11 cellular contexts compared by ENCODE assay signal in genomic region chr2:86223098-86223681, GRCh38. TPM values are rescaled to one million over a fixed set of nuclear protein-coding genes. Genes with fewer than 3 reads are reported as not detected.
DNase-seq lines count a peak whose midpoint lies in the region; ATAC-seq and TF ChIP-seq lines count a peak whose summit lies in the region.
"Had no signal": no experiment of that assay in that cellular context is flagged by ENCODE, and none has a peak within 500 bp of the region (broad histone marks: within the 10 kb centered on the region; RNA-seq: fewer than 3 reads in every experiment).

No MANE protein-coding gene starts in this region.

- DNase-seq in GM23248 (peak; percentile 76), astrocyte of the hippocampus (ENCODE audit: low read depth, low spot score) (peak; percentile 75), right atrium auricular region (ENCODE audit: low spot score) (peak; percentile 77), psoas muscle (peak; percentile 50 to 71), DMS53 (lab: John Stamatoyannopoulos, UW) (no peak), NOMO-1 (lab: John Stamatoyannopoulos, UW; ENCODE audit: unreplicated experiment in 2 of 2) (no peak), HuH-7.5 (ENCODE audit: low spot score) (no peak)
- DNase-seq in activated naive CD4-positive, alpha-beta T cell treated with anti-CD3 and anti-CD28 coated beads for 36 hours: no peak
- DNase-seq: dermis blood vessel endothelial cell, DND-41, small intestine had no signal

- peak overlapping the region; percentile 18; the same call in 1 of the 2 replicates for H3K9ac ChIP-seq in GM23248

- H3K4me1 ChIP-seq in GM23248 (ENCODE audit: insufficient read depth) (peaks cover 20% of the 10 kb centered on the region), right atrium auricular region (peaks cover 0 to 51% of the 10 kb centered on the region in 2 donors), psoas muscle (peaks cover 43% of the 10 kb centered on the region)

- H3K4me1 Mint-ChIP-seq in activated naive CD4-positive, alpha-beta T cell treated with anti-CD3 and anti-CD28 coated beads for 36 hours (ENCODE audit: low read depth): peaks cover 12% of the 10 kb centered on the region

- H3K36me3 ChIP-seq in GM23248 (ENCODE audit: low read depth) (no peaks in the 10 kb centered on the region), right atrium auricular region (no peaks in the 10 kb centered on the region), psoas muscle (ENCODE audit: insufficient read depth in 1 of 2, low read depth in 1 of 2) (no peaks in the 10 kb centered on the region)

- no peaks in the 10 kb centered on the region for H4K20me1 ChIP-seq in GM23248 (ENCODE audit: insufficient read depth)

- CTCF ChIA-PET in activated naive CD4-positive, alpha-beta T cell treated with anti-CD3 and anti-CD28 coated beads for 36 hours (lab: Charles Lee): interaction anchor here (0.7 to 3.3 kb wide), 2 partner anchors 72 to 145 kb away, joined by 3 to 44 read pairs; no protein-coding TSS in a partner anchor

- WGBS in GM23248 (ENCODE audit: low coverage in 1 of 2, low lambda C conversion rate in 2 of 2, missing lambda C conversion rate in 2 of 2), 2 experiments: 12 to 21% methylated on average over 7 to 8 of the region's 8 CpGs
- WGBS in psoas muscle, 3 donors: 19 to 24% (median 22%) methylated on average over 8 of the region's 8 CpGs

- no peak overlapping the region for H3K4me3 Mint-ChIP-seq in activated naive CD4-positive, alpha-beta T cell treated with anti-CD3 and anti-CD28 coated beads for 36 hours

- no peaks in the 10 kb centered on the region for H3K9me3 ChIP-seq in GM23248 (ENCODE audit: low read depth)
- no peaks in the 10 kb centered on the region for H3K9me3 ChIP-seq in right atrium auricular region
- H3K9me3 ChIP-seq in psoas muscle: no peaks in the 10 kb centered on the region

- no peak for TF ChIP-seq CTCF in right atrium auricular region (IDR thresholded peaks at IDR 0.05)
- TF ChIP-seq CTCF in psoas muscle (IDR thresholded peaks at IDR 0.05): no peak

- H3K27me3 ChIP-seq in GM23248 (replicated peaks; ENCODE audit: insufficient read depth): no peaks in the 10 kb centered on the region
- no peaks in the 10 kb centered on the region for H3K27me3 ChIP-seq in right atrium auricular region
- H3K27me3 ChIP-seq in psoas muscle (ENCODE audit: insufficient read depth in 3 of 3, low read length in 2 of 3): no peaks in the 10 kb centered on the region

- no peaks in the 10 kb centered on the region for H3K9me3 Mint-ChIP-seq in activated naive CD4-positive, alpha-beta T cell treated with anti-CD3 and anti-CD28 coated beads for 36 hours

- peaks cover 12% of the 10 kb centered on the region; the same call in 1 of the 2 replicates for H3F3A ChIP-seq in GM23248 (ENCODE audit: insufficient read depth)

- no peak overlapping the region for H3K27ac Mint-ChIP-seq in activated naive CD4-positive, alpha-beta T cell treated with anti-CD3 and anti-CD28 coated beads for 36 hours

- no peaks in the 10 kb centered on the region for H3K9me2 ChIP-seq in GM23248 (ENCODE audit: insufficient read depth)

- H3K27ac ChIP-seq in GM23248: peak overlapping the region; percentile 20; the same call in 1 of the 2 replicates
- H3K27ac ChIP-seq in right atrium auricular region: peak overlapping the region; percentile 89 to 92
- H3K27ac ChIP-seq in psoas muscle: peak overlapping the region; percentile 89

- in situ Hi-C loops in GM23248 (cut with MboI): loop anchor here (10.0 kb wide), 1 partner anchor 152 kb away; no protein-coding TSS in a partner anchor

- H3K27me3 Mint-ChIP-seq in activated naive CD4-positive, alpha-beta T cell treated with anti-CD3 and anti-CD28 coated beads for 36 hours (ENCODE audit: low read depth): no peaks in the 10 kb centered on the region

- intact Hi-C loops in psoas muscle (cut with DNase I): loop anchor here (2.0 to 10.0 kb wide), 3 partner anchors 74 to 392 kb away; no protein-coding TSS in a partner anchor
- intact Hi-C loops in activated naive CD4-positive, alpha-beta T cell treated with anti-CD3 and anti-CD28 coated beads for 36 hours (cut with micrococcal nuclease): loop anchor here (5.0 kb wide), 1 partner anchor 399 kb away; the partner anchor contains the start of gene RNF103

- peak overlapping the region; percentile 24 for H3K4me2 ChIP-seq in GM23248 (ENCODE audit: unreplicated experiment)

- no peaks in the 10 kb centered on the region for H3K79me2 ChIP-seq in GM23248 (ENCODE audit: insufficient read depth)

- ATAC-seq in psoas muscle: peak; percentile 44 to 69 (median 56)

- no peak overlapping the region for H3K4me3 ChIP-seq in GM23248
- no peak overlapping the region for H3K4me3 ChIP-seq in right atrium auricular region
- H3K4me3 ChIP-seq in psoas muscle: no peak overlapping the region

- H2AFZ ChIP-seq in GM23248: peak overlapping the region; percentile 55

- no peaks in the 10 kb centered on the region for H3K36me3 Mint-ChIP-seq in activated naive CD4-positive, alpha-beta T cell treated with anti-CD3 and anti-CD28 coated beads for 36 hours (ENCODE audit: low read depth)

RNA-seq across cellular contexts. Expression of gene MRPL35, which starts 23.9 kb away (rescaled TPM):
- total RNA-seq in GM23248 (2014; rRNA removed; shearing (Covaris generic)): 17.3 and 18.9 TPM in 2 replicates
- 45.2 and 46.2 TPM in 2 replicates for polyA plus RNA-seq in GM23248 (2016; fragmentation: Nextera tagmentation; extraction: Ambion mirVana)
- total RNA-seq in right atrium auricular region: 10 to 100 TPM; 36.0 to 53.5 TPM
- 10 to 100 TPM; 39.7 to 67.4 (median 47.9) TPM for total RNA-seq in psoas muscle
- polyA plus RNA-seq in psoas muscle: 10 to 100 TPM; 46.3 to 94.7 (median 65.8) TPM
- 10 to 100 TPM; 63.0 to 65.0 TPM for total RNA-seq in activated naive CD4-positive, alpha-beta T cell treated with anti-CD3 and anti-CD28 coated beads for 36 hours

RNA-seq across cellular contexts. Expression of gene IMMT, which starts 27.9 kb away (rescaled TPM):
- 46.4 and 60.4 TPM in 2 replicates for total RNA-seq in GM23248 (2014; rRNA removed; shearing (Covaris generic))
- polyA plus RNA-seq in GM23248 (2016; fragmentation: Nextera tagmentation; extraction: Ambion mirVana) (75.4 and 76.3 TPM in 2 replicates), psoas muscle (100 to 1,000 TPM; 132 to 185 (median 148) TPM)
- total RNA-seq in right atrium auricular region (100 to 1,000 TPM; 104 to 177 TPM), psoas muscle (100 to 1,000 TPM; 141 to 272 (median 167) TPM)
- total RNA-seq in activated naive CD4-positive, alpha-beta T cell treated with anti-CD3 and anti-CD28 coated beads for 36 hours: 100 to 1,000 TPM; 164 to 168 TPM

Comparison
In these comparisons a context has a peak if more than half of its experiments do, and no peak if none do; other contexts are left out.
1. DNase-seq: peak in GM23248 (single experiment), astrocyte of the hippocampus (single experiment), right atrium auricular region (single experiment) and psoas muscle (2 of 2); none in activated naive CD4-positive, alpha-beta T cell treated with anti-CD3 and anti-CD28 coated beads for 36 hours (single experiment), DMS53 (single experiment), NOMO-1 (0 of 2) and HuH-7.5 (single experiment).
2. H3K27ac ChIP-seq: peak in every context shown above with its lines; median percentile 90 in right atrium auricular region; 89 in psoas muscle; 20 in GM23248.